3 cellular contexts compared by ENCODE assay signal in genomic region chr2:25980076-25980887, GRCh38.
TF ChIP-seq lines count a peak whose summit lies in the region.

No MANE protein-coding gene starts in this region.

TF ChIP-seq in A549, 52 proteins besides CTCF, POLR2A, EP300 and RAD21:
- no peak for TF ChIP-seq MAZ (IDR thresholded peaks at IDR 0.05; ENCODE audit: borderline replicate concordance, low read depth, low read length)
- no peak for TF ChIP-seq ZC3H11A (IDR thresholded peaks at IDR 0.05)
- TF ChIP-seq MAFK (IDR thresholded peaks at IDR 0.05; ENCODE audit: partially characterized antibody), result no peak
- TF ChIP-seq MYC (IDR thresholded peaks at IDR 0.05; ENCODE audit: borderline replicate concordance, low read length), result no peak
- TF ChIP-seq ZSCAN20 (CRISPR knock-in tag; IDR thresholded peaks at IDR 0.05), result no peak
- no peak for TF ChIP-seq HDAC2 (IDR thresholded peaks at IDR 0.05)
- no peak for TF ChIP-seq JUN (IDR thresholded peaks at IDR 0.05)
- no peak for TF ChIP-seq BCL3 (IDR thresholded peaks at IDR 0.05)
- TF ChIP-seq, protein P1, sequence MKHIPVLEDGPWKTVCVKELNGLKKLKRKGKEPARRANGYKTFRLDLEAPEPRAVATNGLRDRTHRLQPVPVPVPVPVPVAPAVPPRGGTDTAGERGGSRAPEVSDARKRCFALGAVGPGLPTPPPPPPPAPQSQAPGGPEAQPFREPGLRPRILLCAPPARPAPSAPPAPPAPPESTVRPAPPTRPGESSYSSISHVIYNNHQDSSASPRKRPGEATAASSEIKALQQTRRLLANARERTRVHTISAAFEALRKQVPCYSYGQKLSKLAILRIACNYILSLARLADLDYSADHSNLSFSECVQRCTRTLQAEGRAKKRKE (CRISPR knock-in tag; IDR thresholded peaks at IDR 0.05; ENCODE audit: low read depth), result no peak
- TF ChIP-seq SMC3 (IDR thresholded peaks at IDR 0.05), result no peak
- no peak for TF ChIP-seq RARB (CRISPR knock-in tag; IDR thresholded peaks at IDR 0.05)
- no peak for TF ChIP-seq GATA3 (IDR thresholded peaks at IDR 0.05; ENCODE audit: borderline replicate concordance)
- no peak for TF ChIP-seq RFX5 (IDR thresholded peaks at IDR 0.05)
- no peak for TF ChIP-seq FOSB (CRISPR knock-in tag; IDR thresholded peaks at IDR 0.05)
- TF ChIP-seq ZFP36 (IDR thresholded peaks at IDR 0.05; ENCODE audit: borderline replicate concordance, partially characterized antibody), result no peak
- TF ChIP-seq FOXS1 (CRISPR knock-in tag; IDR thresholded peaks at IDR 0.05), result no peak
- no peak for TF ChIP-seq HMGXB4 (CRISPR knock-in tag; IDR thresholded peaks at IDR 0.05; ENCODE audit: borderline replicate concordance)
- TF ChIP-seq PHF8 (IDR thresholded peaks at IDR 0.05; ENCODE audit: borderline replicate concordance, low read depth), result no peak
- TF ChIP-seq CHD4 (IDR thresholded peaks at IDR 0.05; ENCODE audit: borderline replicate concordance), result no peak

TF ChIP-seq in IMR-90, 13 proteins besides CTCF, POLR2A, EP300 and RAD21:
- TF ChIP-seq RCOR1 (IDR thresholded peaks at IDR 0.05; ENCODE audit: insufficient replicate concordance, low read length) (no peak), CEBPB (IDR thresholded peaks at IDR 0.05; ENCODE audit: low read depth, low read length) (no peak), CHD1 (IDR thresholded peaks at IDR 0.05; ENCODE audit: low read depth, low read length) (no peak), USF2 (IDR thresholded peaks at IDR 0.05; ENCODE audit: low read depth, low read length) (no peak), MXI1 (IDR thresholded peaks at IDR 0.05; ENCODE audit: borderline replicate concordance, low read depth, low read length) (no peak), ELK1 (IDR thresholded peaks at IDR 0.05; ENCODE audit: borderline replicate concordance, low read depth, low read length) (no peak), FOS (IDR thresholded peaks at IDR 0.05; ENCODE audit: low read depth, low read length) (no peak), SMC3 (IDR thresholded peaks at IDR 0.05; ENCODE audit: low read depth, low read length) (no peak), NFE2L2 (IDR thresholded peaks at IDR 0.05; ENCODE audit: low read depth, low read length) (no peak), MAZ (IDR thresholded peaks at IDR 0.05; ENCODE audit: borderline replicate concordance, low read depth, low read length) (no peak), MAFK (IDR thresholded peaks at IDR 0.05; ENCODE audit: low read depth, low read length) (no peak), RFX5 (IDR thresholded peaks at IDR 0.05; ENCODE audit: low read depth, low read length) (no peak)
TF ChIP-seq in IMR-90: peak in this region for 0.

TF ChIP-seq in H1, 55 proteins besides CTCF, POLR2A, EP300 and RAD21:
- no peak for TF ChIP-seq GABPA (IDR thresholded peaks at IDR 0.05; ENCODE audit: borderline replicate concordance, insufficient read depth, low read length)
TF ChIP-seq in H1: peak in this region for 0.
